In the genomic region with DNA sequence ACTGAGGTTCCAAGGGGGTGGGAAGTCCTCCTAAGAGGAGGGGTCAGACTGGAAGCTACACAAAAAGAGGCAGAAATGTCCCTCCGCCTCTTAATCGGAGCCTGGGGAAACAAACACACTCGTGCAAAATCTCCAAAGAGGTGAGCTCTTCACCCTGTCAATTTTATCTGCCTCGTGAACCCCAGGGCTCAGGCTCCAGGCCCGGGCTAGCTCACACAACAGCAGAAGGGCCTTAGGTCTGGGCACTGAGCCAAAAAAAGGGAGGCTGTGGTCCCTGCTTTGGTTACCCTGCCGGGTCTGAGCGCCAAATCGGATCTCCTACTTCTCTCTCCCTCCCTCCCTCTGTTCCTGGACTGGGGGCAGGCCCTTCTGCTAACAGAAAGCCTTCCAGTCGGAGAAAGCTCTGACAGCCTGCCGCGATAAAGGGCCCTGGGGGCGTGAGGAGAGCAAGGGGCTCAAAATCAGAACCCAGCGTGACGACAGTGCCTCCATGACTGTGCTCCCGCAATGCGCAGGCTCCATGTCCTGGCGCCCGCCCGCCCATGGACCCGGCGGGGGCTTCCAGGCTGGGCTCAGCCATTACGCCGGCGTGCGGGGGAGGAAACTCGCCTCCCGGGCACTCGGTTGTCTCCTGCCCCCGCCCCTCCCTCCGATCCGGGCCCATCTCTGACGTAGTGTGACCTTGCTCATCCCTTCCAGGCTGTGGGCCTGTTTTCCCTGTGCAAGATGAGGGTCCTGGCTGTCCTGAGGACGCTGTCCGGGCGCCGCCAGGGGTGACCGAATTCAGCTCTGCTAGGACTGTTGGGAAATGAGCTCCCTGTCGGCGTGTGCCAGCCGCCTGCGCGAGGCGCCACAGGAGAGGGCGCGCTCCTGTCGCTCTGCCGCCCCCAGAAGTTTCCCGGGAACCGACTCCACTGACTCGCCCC, we compare ENCODE assay signal across 8 cellular contexts. TPM values are rescaled to one million over a fixed set of nuclear protein-coding genes. Genes with fewer than 3 reads are reported as not detected.
DNase-seq lines count a peak whose midpoint lies in the region; ATAC-seq, FAIRE-seq and TF ChIP-seq lines count a peak whose summit lies in the region.

No MANE protein-coding gene starts in this region.

- H3K9me3 ChIP-seq in A673 (ENCODE audit: low read depth, low read length, poor library complexity, severe bottlenecking): no peaks in the 10 kb centered on the region
- no peaks in the 10 kb centered on the region for H3K9me3 ChIP-seq in WERI-Rb-1 (ENCODE audit: severe bottlenecking)
- no peaks in the 10 kb centered on the region for H3K9me3 ChIP-seq in mammary epithelial cell (replicated peaks; ENCODE audit: insufficient read depth, low read length)
- H3K9me3 ChIP-seq in small intestine (ENCODE audit: control insufficient read depth, low read depth): no peaks in the 10 kb centered on the region

- peaks cover 12% of the 10 kb centered on the region for H3K4me1 ChIP-seq in A673 (ENCODE audit: insufficient read depth, low read length, poor library complexity, severe bottlenecking)
- H3K4me1 ChIP-seq in mammary epithelial cell (ENCODE audit: insufficient read depth, low read length): peaks cover 27% of the 10 kb centered on the region
- H3K4me1 ChIP-seq in small intestine (ENCODE audit: control insufficient read depth in 2 of 2, insufficient read depth in 1 of 2, low read depth in 1 of 2, low read length in 1 of 2): peaks cover 0 to 6% of the 10 kb centered on the region in 2 donors

- TF ChIP-seq CTCF in A673 (conservative IDR thresholded peaks at IDR 0.05; ENCODE audit: low read depth, low read length): peak; percentile 36; the same call in 1 of the 2 replicates
- 0 out of 2 replicates have a peak, but pooled peaks have one; percentile 31 for TF ChIP-seq CTCF in WERI-Rb-1 (IDR thresholded peaks at IDR 0.05; ENCODE audit: low read depth, low read length)
- peak in 1 of 2 donors; percentile 24 for TF ChIP-seq CTCF in mammary epithelial cell (conservative IDR thresholded peaks at IDR 0.05 in 1 of 2, IDR thresholded peaks at IDR 0.05 in 1 of 2; ENCODE audit: extremely low read depth in 1 of 2, insufficient read depth in 1 of 2, low read depth in 1 of 2, low read length in 2 of 2)

- peaks cover 18 to 23% of the 10 kb centered on the region in 2 donors for H3K4me1 Mint-ChIP-seq in immature natural killer cell

- peak overlapping the region; percentile 60 for H3K4me3 ChIP-seq in A673 (ENCODE audit: low read depth, low read length, poor library complexity, severe bottlenecking)
- H3K4me3 ChIP-seq in WERI-Rb-1 (ENCODE audit: low read depth, low read length): peak overlapping the region; percentile 73
- H3K4me3 ChIP-seq in mammary epithelial cell (replicated peaks in 1 of 3; ENCODE audit: insufficient read depth in 1 of 3, low read depth in 2 of 3, low read length in 3 of 3): peak overlapping the region; percentile 55 to 66 (median 60)
- H3K4me3 ChIP-seq in small intestine (ENCODE audit: low read depth in 1 of 2, low read length in 2 of 2): peak overlapping the region; percentile 21 to 72

- H3K36me3 Mint-ChIP-seq in immature natural killer cell: no peaks in the 10 kb centered on the region

- POLR2A ChIA-PET in A673 (lab: Charles Lee; ENCODE audit: low non-redundant PET): interaction anchor here (0.6 kb wide), 1 partner anchor 25 kb away, joined by 4 read pairs; no protein-coding TSS in a partner anchor

- dilution Hi-C loops in mammary epithelial cell (cut with HindIII; ENCODE audit: low sequenced_read_pairs): loop anchor here (5.0 kb wide), 2 partner anchors 54 to 66 kb away; partner anchors contain the start of gene P4HA2

- H4K20me1 ChIP-seq in mammary epithelial cell (ENCODE audit: insufficient read depth, low read length): no peaks in the 10 kb centered on the region

- CTCF ChIA-PET in A673 (lab: Charles Lee): interaction anchor here (1.0 kb wide), 1 partner anchor 208 kb away, joined by 6 read pairs; no protein-coding TSS in a partner anchor
- CTCF ChIA-PET in mammary epithelial cell (lab: Charles Lee; ENCODE audit: low non-redundant PET): interaction anchor here (0.9 to 1.0 kb wide), 2 partner anchors 55 to 56 kb away, joined by 3 to 7 read pairs; no protein-coding TSS in a partner anchor

- intact Hi-C loops in A673 (cut with micrococcal nuclease; ENCODE audit: unreplicated experiment) (no loop called here), mammary epithelial cell (cut with micrococcal nuclease) (loop anchor here (2.0 kb wide), 1 partner anchor 29 kb away; no protein-coding TSS in a partner anchor)

- peak overlapping the region; percentile 87 for H3K27ac ChIP-seq in A673 (ENCODE audit: low read depth, low read length, poor library complexity, severe bottlenecking)
- peak overlapping the region; percentile 96 for H3K27ac ChIP-seq in WERI-Rb-1
- H3K27ac ChIP-seq in mammary epithelial cell (ENCODE audit: insufficient read depth, low read depth, low read length): peak overlapping the region; percentile 84
- peak overlapping the region; percentile 86 to 97 for H3K27ac ChIP-seq in small intestine (ENCODE audit: low read depth in 1 of 2, low read length in 1 of 2)

- peak overlapping the region; percentile 94 for H3K4me2 ChIP-seq in mammary epithelial cell (ENCODE audit: insufficient read depth, low read depth, low read length)

- BruUV-seq in A673 (replicated peaks; lab: Mats Ljungman, UMichigan): TSS peak; percentile 68
- TSS peak; percentile 49 for BruUV-seq in mammary epithelial cell (replicated peaks; lab: Mats Ljungman, UMichigan)

- FAIRE-seq in small intestine (lab: Jason Lieb, UNC): no peak

- peak overlapping the region; percentile 95 for H2AFZ ChIP-seq in mammary epithelial cell (ENCODE audit: low read depth, low read length)

- 8% methylated on average over 10 of the region's 50 CpGs for WGBS in mammary epithelial cell (ENCODE audit: low coverage, missing lambda C conversion rate)
- WGBS in small intestine, 3 donors: 1 to 3% (median 2%) methylated on average over 45 to 50 of the region's 50 CpGs

- H3K27me3 Mint-ChIP-seq in immature natural killer cell (ENCODE audit: low read depth in 3 of 3): peaks cover 11 to 14% (median 12%) of the 10 kb centered on the region in 3 donors

- H3K27me3 ChIP-seq in A673 (replicated peaks; ENCODE audit: insufficient read depth, low read depth, low read length, poor library complexity) (no peaks in the 10 kb centered on the region), WERI-Rb-1 (ENCODE audit: insufficient read depth, low read depth, severe bottlenecking) (peaks cover 2% of the 10 kb centered on the region), mammary epithelial cell (ENCODE audit: insufficient read depth, low read length) (no peaks in the 10 kb centered on the region), small intestine (ENCODE audit: control insufficient read depth in 2 of 2, insufficient read depth in 2 of 2, low read length in 2 of 2) (no peaks in the 10 kb centered on the region)

- no peaks in the 10 kb centered on the region for H3K9me3 Mint-ChIP-seq in immature natural killer cell

- H3K36me3 ChIP-seq in A673 (ENCODE audit: insufficient read depth, low read length, poor library complexity, severe bottlenecking) (no peaks in the 10 kb centered on the region), WERI-Rb-1 (no peaks in the 10 kb centered on the region), mammary epithelial cell (ENCODE audit: insufficient read depth, low read length) (no peaks in the 10 kb centered on the region), small intestine (ENCODE audit: control insufficient read depth in 2 of 2, insufficient read depth in 2 of 2, low read length in 2 of 2) (no peaks in the 10 kb centered on the region)

- in situ Hi-C loops in mammary epithelial cell (cut with MboI; ENCODE audit: low sequenced_read_pairs in 2 of 2): no loop called here

- H3K79me2 ChIP-seq in mammary epithelial cell (ENCODE audit: insufficient read depth, low read length): peaks cover 27% of the 10 kb centered on the region

- H3K27ac Mint-ChIP-seq in immature natural killer cell: peak overlapping the region in 1 of 6 donors; percentile 3

- peak overlapping the region; percentile 77 for H3K9ac ChIP-seq in mammary epithelial cell (ENCODE audit: insufficient read depth, low read length)

- ATAC-seq in GM18867 (IDR thresholded peaks at IDR 0.05; ENCODE audit: unreplicated experiment): peak; percentile 36
- ATAC-seq in HG03135 (IDR thresholded peaks at IDR 0.05; ENCODE audit: unreplicated experiment): peak; percentile 32

- H3K4me3 Mint-ChIP-seq in immature natural killer cell: peak overlapping the region; percentile 86 to 92 (median 88)

- peak; percentile 92 for DNase-seq in A673 (ENCODE audit: low spot score)
- peak; percentile 92 for DNase-seq in NCI-H2196 (lab: John Stamatoyannopoulos, UW; ENCODE audit: unreplicated experiment)
- peak; percentile 89 for DNase-seq in WERI-Rb-1
- peak; percentile 81 for DNase-seq in mammary epithelial cell
- DNase-seq in immature natural killer cell: peak; percentile 29 to 31 (median 31)
- peak; percentile 66 for DNase-seq in small intestine

RNA-seq across cellular contexts. Expression of gene SLC22A4, which starts 0.9 kb away (rescaled TPM):
- 0.42 and 0.99 TPM in 2 replicates for total RNA-seq in A673 (2021)
- 1 to 10 TPM; 2.0 to 5.2 TPM for total RNA-seq in mammary epithelial cell
- polyA plus RNA-seq in mammary epithelial cell: 2.1 TPM
- 5.6 TPM for polyA minus RNA-seq in mammary epithelial cell
- not detected for polyA plus RNA-seq in immature natural killer cell
- 1 to 10 TPM; 1.5 to 5.7 (median 4.2) TPM for polyA plus RNA-seq in small intestine

RNA-seq across cellular contexts. Expression of gene PDLIM4, which starts 35.8 kb away (rescaled TPM):
- total RNA-seq in A673 (2021) (6.0 and 8.9 TPM in 2 replicates), mammary epithelial cell (100 to 1,000 TPM; 101 to 217 TPM)
- polyA plus RNA-seq in mammary epithelial cell (120 TPM), immature natural killer cell (not detected), small intestine (10 to 100 TPM in 1 of 3 donors, 1 to 10 TPM in 2; 2.5 to 14.2 (median 5.9) TPM)
- 48.5 TPM for polyA minus RNA-seq in mammary epithelial cell

Comparison
In these comparisons a context has a peak if more than half of its experiments do, and no peak if none do; other contexts are left out.
1. Peak in every context shown above with its lines: DNase-seq, ATAC-seq, H3K4me3 ChIP-seq and H3K27ac ChIP-seq.
2. DNase-seq: peak in every context shown above with its lines; median percentile 92 in A673; 92 in NCI-H2196; 89 in WERI-Rb-1; 81 in mammary epithelial cell; 66 in small intestine; 31 in immature natural killer cell.